Comparison of ENCODE assay signal across 8 cellular contexts in genomic region chr6:119110601-119111548, GRCh38. TPM values are rescaled to one million over a fixed set of nuclear protein-coding genes. Genes with fewer than 3 reads are reported as not detected.
DNase-seq lines count a peak whose midpoint lies in the region; ATAC-seq and FAIRE-seq lines count a peak whose summit lies in the region.

No MANE protein-coding gene starts in this region.

- H3K27me3 Mint-ChIP-seq in activated T-helper 2 cell treated with anti-CD3 and anti-CD28 coated beads, Interferon-gamma antibody, Interleukin-2, Interleukin-4, amounts not matched to agents 10 μg/mL and 5 μg/mL and 100 μg/mL, durations not matched to agents 14 hours and 24 hours and 36 hours (ENCODE audit: low read depth), result peaks cover 6% of the 10 kb centered on the region

- intact Hi-C loops in activated T-helper 2 cell treated with anti-CD3 and anti-CD28 coated beads, Interferon-gamma antibody, Interleukin-2, Interleukin-4, amounts not matched to agents 10 μg/mL and 5 μg/mL and 100 μg/mL, durations not matched to agents 14 hours and 24 hours and 36 hours (cut with micrococcal nuclease), result loop anchor here (1.0 to 10.0 kb wide), 6 partner anchors 143 to 829 kb away; partner anchors contain the start of gene ASF1A

- peak; percentile 83 for DNase-seq in DMS 273 (lab: John Stamatoyannopoulos, UW; ENCODE audit: unreplicated experiment)
- peak; percentile 15 for DNase-seq in GM19239 (ENCODE audit: insufficient read length, low spot score)
- peak; percentile 41 for DNase-seq in NCI-H82 treated with DMSO at 0.1 percent for 48 hours (lab: John Stamatoyannopoulos, UW; ENCODE audit: unreplicated experiment)
- peak; percentile 26 for DNase-seq in activated T-helper 2 cell treated with anti-CD3 and anti-CD28 coated beads, Interferon-gamma antibody, Interleukin-2, Interleukin-4, amounts not matched to agents 10 μg/mL and 5 μg/mL and 100 μg/mL, durations not matched to agents 14 hours and 24 hours and 36 hours (ENCODE audit: low spot score)
- DNase-seq in globus pallidus (ENCODE audit: low spot score), result peak; percentile 61
- peak; percentile 69 for DNase-seq in pons (ENCODE audit: low spot score)
- DNase-seq in GDM1 (lab: John Stamatoyannopoulos, UW), result no peak

- peaks cover 16% of the 10 kb centered on the region for H3K4me1 Mint-ChIP-seq in activated T-helper 2 cell treated with anti-CD3 and anti-CD28 coated beads, Interferon-gamma antibody, Interleukin-2, Interleukin-4, amounts not matched to agents 10 μg/mL and 5 μg/mL and 100 μg/mL, durations not matched to agents 14 hours and 24 hours and 36 hours (ENCODE audit: low read depth)

- peak; percentile 75 for ATAC-seq in HG03442 (IDR thresholded peaks at IDR 0.05; ENCODE audit: unreplicated experiment)

- H3K27ac Mint-ChIP-seq in activated T-helper 2 cell treated with anti-CD3 and anti-CD28 coated beads, Interferon-gamma antibody, Interleukin-2, Interleukin-4, amounts not matched to agents 10 μg/mL and 5 μg/mL and 100 μg/mL, durations not matched to agents 14 hours and 24 hours and 36 hours, result no peak overlapping the region

- H3K36me3 Mint-ChIP-seq in activated T-helper 2 cell treated with anti-CD3 and anti-CD28 coated beads, Interferon-gamma antibody, Interleukin-2, Interleukin-4, amounts not matched to agents 10 μg/mL and 5 μg/mL and 100 μg/mL, durations not matched to agents 14 hours and 24 hours and 36 hours (ENCODE audit: low read depth), result no peaks in the 10 kb centered on the region

- no peak overlapping the region for H3K4me3 Mint-ChIP-seq in activated T-helper 2 cell treated with anti-CD3 and anti-CD28 coated beads, Interferon-gamma antibody, Interleukin-2, Interleukin-4, amounts not matched to agents 10 μg/mL and 5 μg/mL and 100 μg/mL, durations not matched to agents 14 hours and 24 hours and 36 hours (ENCODE audit: low read depth)

- FAIRE-seq in GM19239 (lab: Jason Lieb, UNC), result peak; percentile 93

- H3K9me3 Mint-ChIP-seq in activated T-helper 2 cell treated with anti-CD3 and anti-CD28 coated beads, Interferon-gamma antibody, Interleukin-2, Interleukin-4, amounts not matched to agents 10 μg/mL and 5 μg/mL and 100 μg/mL, durations not matched to agents 14 hours and 24 hours and 36 hours, result no peaks in the 10 kb centered on the region

RNA-seq across cellular contexts. Expression of gene FAM184A, which starts 32.4 kb away (rescaled TPM):
- 2.6 and 2.9 TPM in 2 replicates for total RNA-seq in activated T-helper 2 cell treated with anti-CD3 and anti-CD28 coated beads, Interferon-gamma antibody, Interleukin-2, Interleukin-4, amounts not matched to agents 10 μg/mL and 5 μg/mL and 100 μg/mL, durations not matched to agents 14 hours and 24 hours and 36 hours
